ENCODE assay signal across 8 cellular contexts in genomic region chr14:60164404-60164716, GRCh38. TPM values are rescaled to one million over a fixed set of nuclear protein-coding genes. Genes with fewer than 3 reads are reported as not detected.
A peak's percentile ranks its signal among the peaks of the same experiment; 100 is the strongest.
DNase-seq lines count a peak whose midpoint lies in the region; ATAC-seq and TF ChIP-seq lines count a peak whose summit lies in the region.

No MANE protein-coding gene starts in this region.

- no peaks in the 10 kb centered on the region for H3K9me3 ChIP-seq in cardiac muscle cell (ENCODE audit: low read depth)
- H3K9me3 ChIP-seq in HUES6 (ENCODE audit: control insufficient read depth, insufficient read depth, low read depth, low read length) = no peaks in the 10 kb centered on the region

- intact Hi-C loops in cardiac septum (cut with DNase I) = loop anchor here (2.0 to 10.0 kb wide), 3 partner anchors 74 to 680 kb away; partner anchors contain the start of genes JKAMP, L3HYPDH and PCNX4

- peak overlapping the region; percentile 70 for H3K4me3 ChIP-seq in cardiac muscle cell
- H3K4me3 ChIP-seq in HUES6 (ENCODE audit: low read depth, low read length) = peak overlapping the region; percentile 91

- H3K27me3 Mint-ChIP-seq in chondrocyte (ENCODE audit: low read depth) = no peaks in the 10 kb centered on the region
- H3K27me3 Mint-ChIP-seq in naive thymus-derived CD8-positive, alpha-beta T cell = no peaks in the 10 kb centered on the region

- H3K36me3 Mint-ChIP-seq in chondrocyte (ENCODE audit: low read depth) = no peaks in the 10 kb centered on the region
- peaks cover 0 to 16% (median 4%) of the 10 kb centered on the region in 3 donors for H3K36me3 Mint-ChIP-seq in naive thymus-derived CD8-positive, alpha-beta T cell

- H3K9me3 Mint-ChIP-seq in chondrocyte (ENCODE audit: low read depth) = no peaks in the 10 kb centered on the region
- no peaks in the 10 kb centered on the region for H3K9me3 Mint-ChIP-seq in naive thymus-derived CD8-positive, alpha-beta T cell

- TF ChIP-seq CTCF in cardiac muscle cell (IDR thresholded peaks at IDR 0.05; ENCODE audit: low read depth, low read length) (no peak), chondrocyte (IDR thresholded peaks at IDR 0.05) (no peak)

- peaks cover 34% of the 10 kb centered on the region for H3K4me1 Mint-ChIP-seq in chondrocyte (ENCODE audit: low read depth)
- peaks cover 17 to 59% (median 58%) of the 10 kb centered on the region in 4 donors for H3K4me1 Mint-ChIP-seq in naive thymus-derived CD8-positive, alpha-beta T cell

- DNase-seq in cardiac muscle cell (ENCODE audit: low read depth in 1 of 2, low spot score in 1 of 2) = no peak
- no peak for DNase-seq in cardiac septum (ENCODE audit: low spot score)
- no peak for DNase-seq in chondrocyte (ENCODE audit: low spot score)
- DNase-seq in naive thymus-derived CD8-positive, alpha-beta T cell = no peak
- DNase-seq in RPMI8226 = no peak
- DNase-seq in nucleus accumbens (lab: John Stamatoyannopoulos, UW) = no peak
- DNase-seq in glomerular visceral epithelial cell (ENCODE audit: extremely low spot score) = no peak

- ATAC-seq in naive thymus-derived CD8-positive, alpha-beta T cell = peak in 1 of 2 donors; percentile 22

- H3K27ac ChIP-seq in cardiac muscle cell (no peak overlapping the region), HUES6 (ENCODE audit: low read depth, low read length) (no peak overlapping the region)

- no peaks in the 10 kb centered on the region for H3K4me1 ChIP-seq in cardiac muscle cell (ENCODE audit: low read depth)
- peaks cover 20% of the 10 kb centered on the region for H3K4me1 ChIP-seq in HUES6 (ENCODE audit: control insufficient read depth, insufficient read depth, low read length)

- no peaks in the 10 kb centered on the region for H3K27me3 ChIP-seq in cardiac muscle cell
- peaks cover 6% of the 10 kb centered on the region; the same call in 1 of the 2 replicates for H3K27me3 ChIP-seq in HUES6 (ENCODE audit: control insufficient read depth, insufficient read depth, low read length)

- peak overlapping the region; percentile 85 for H3K9ac ChIP-seq in HUES6 (ENCODE audit: low read length)

- H3K27ac Mint-ChIP-seq in chondrocyte (ENCODE audit: unreplicated experiment) = peak overlapping the region; percentile 94
- peak overlapping the region; percentile 98 to 100 (median 99) for H3K27ac Mint-ChIP-seq in naive thymus-derived CD8-positive, alpha-beta T cell

- H3K36me3 ChIP-seq in cardiac muscle cell (no peaks in the 10 kb centered on the region), HUES6 (ENCODE audit: control insufficient read depth, insufficient read depth, low read length) (no peaks in the 10 kb centered on the region)

- peak overlapping the region; percentile 89 for H3K4me3 Mint-ChIP-seq in chondrocyte (ENCODE audit: unreplicated experiment)
- H3K4me3 Mint-ChIP-seq in naive thymus-derived CD8-positive, alpha-beta T cell = peak overlapping the region; percentile 95 to 100 (median 98)

- POLR2A ChIA-PET in naive thymus-derived CD8-positive, alpha-beta T cell (lab: Charles Lee) = interaction anchor here (0.6 to 3.3 kb wide), 15 partner anchors 10 to 1737 kb away, joined by 3 to 31 read pairs (median 5); partner anchors contain the start of genes PCNX4, PPM1A and TIMM9

RNA-seq across cellular contexts. Expression of gene DHRS7, which starts 0.8 kb away (rescaled TPM):
- 24.1 and 32.3 TPM in 2 replicates for total RNA-seq in cardiac muscle cell
- 36.4 and 61.6 TPM in 2 replicates for polyA plus RNA-seq in cardiac muscle cell
- total RNA-seq in cardiac septum = 36.8 TPM
- total RNA-seq in chondrocyte = 47.5 to 53.1 TPM (median 49.8 TPM) in 3 replicates
- 10 to 100 TPM; 70.4 to 71.1 TPM for total RNA-seq in naive thymus-derived CD8-positive, alpha-beta T cell
- 100 to 1,000 TPM; 163 to 212 (median 167) TPM for polyA plus RNA-seq in naive thymus-derived CD8-positive, alpha-beta T cell
